Comparison of ENCODE assay signal across 14 cellular contexts in genomic region chr22:25066861-25067435, GRCh38.
DNase-seq lines count a peak whose midpoint lies in the region; ATAC-seq and TF ChIP-seq lines count a peak whose summit lies in the region.
"Had no signal": no experiment of that assay in that cellular context is flagged by ENCODE, and none has a peak within 500 bp of the region (broad histone marks: within the 10 kb centered on the region; RNA-seq: fewer than 3 reads in every experiment).

No MANE protein-coding gene starts in this region.

- WGBS in gastroesophageal sphincter (ENCODE audit: low coverage in 1 of 2), 2 donors = 91 to 96% methylated on average over 4 to 9 of the region's 15 CpGs

- intact Hi-C loops in activated CD4-positive, alpha-beta T cell treated with anti-CD3 and anti-CD28 coated beads, Interleukin-2, amount 10 ng/mL, durations not matched to agents 24 days and 14 days (cut with micrococcal nuclease) = no loop called here
- intact Hi-C loops in activated T-helper 1 cell treated with anti-CD3 and anti-CD28 coated beads, Interleukin-12 subunit alpha, Interleukin-12 subunit beta, Interleukin-2, Interleukin-4 antibody, amounts not matched to agents 30 ng/mL and 10 ng/mL and 1 ng/mL, durations not matched to agents 14 hours and 24 hours and 36 hours (cut with micrococcal nuclease) = no loop called here

- H3K27ac Mint-ChIP-seq in activated CD4-positive, alpha-beta T cell treated with anti-CD3 and anti-CD28 coated beads, Interleukin-2, amount 10 ng/mL, durations not matched to agents 24 days and 14 days = peak overlapping the region; percentile 97
- peak overlapping the region; percentile 99 for H3K27ac Mint-ChIP-seq in activated T-helper 1 cell treated with anti-CD3 and anti-CD28 coated beads, Interleukin-12 subunit alpha, Interleukin-12 subunit beta, Interleukin-2, Interleukin-4 antibody, amounts not matched to agents 30 ng/mL and 10 ng/mL and 1 ng/mL, durations not matched to agents 14 hours and 24 hours and 36 hours
- H3K27ac Mint-ChIP-seq in stimulated activated effector memory CD8-positive, alpha-beta T cell treated with anti-CD3 and anti-CD28 coated beads, Interleukin-12 subunit alpha, Interleukin-12 subunit beta, amount 100 ng/mL, for 72 hours = peak overlapping the region; percentile 99

- no peak for TF ChIP-seq CTCF in gastroesophageal sphincter (IDR thresholded peaks at IDR 0.05)

- ATAC-seq in gastroesophageal sphincter = no peak
- no peak for ATAC-seq in stimulated activated effector memory CD8-positive, alpha-beta T cell treated with anti-CD3 and anti-CD28 coated beads, Interleukin-12 subunit alpha, Interleukin-12 subunit beta, amount 100 ng/mL, for 72 hours

- H3K4me1 ChIP-seq in gastroesophageal sphincter = peaks cover 0 to 57% (median 0%) of the 10 kb centered on the region in 3 donors
- H3K4me1 ChIP-seq: pancreas had no signal

- H3K36me3 Mint-ChIP-seq in activated CD4-positive, alpha-beta T cell treated with anti-CD3 and anti-CD28 coated beads, Interleukin-2, amount 10 ng/mL, durations not matched to agents 24 days and 14 days (ENCODE audit: low read depth) = no peaks in the 10 kb centered on the region
- H3K36me3 Mint-ChIP-seq in activated T-helper 1 cell treated with anti-CD3 and anti-CD28 coated beads, Interleukin-12 subunit alpha, Interleukin-12 subunit beta, Interleukin-2, Interleukin-4 antibody, amounts not matched to agents 30 ng/mL and 10 ng/mL and 1 ng/mL, durations not matched to agents 14 hours and 24 hours and 36 hours (ENCODE audit: low read depth) = peaks cover 2% of the 10 kb centered on the region
- H3K36me3 Mint-ChIP-seq in stimulated activated effector memory CD8-positive, alpha-beta T cell treated with anti-CD3 and anti-CD28 coated beads, Interleukin-12 subunit alpha, Interleukin-12 subunit beta, amount 100 ng/mL, for 72 hours = peaks cover 6% of the 10 kb centered on the region

- TF ChIP-seq POLR2A in gastroesophageal sphincter (IDR thresholded peaks at IDR 0.05) = no peak

- peak overlapping the region; percentile 95 for H3K4me3 Mint-ChIP-seq in activated CD4-positive, alpha-beta T cell treated with anti-CD3 and anti-CD28 coated beads, Interleukin-2, amount 10 ng/mL, durations not matched to agents 24 days and 14 days
- peak overlapping the region; percentile 25 for H3K4me3 Mint-ChIP-seq in activated T-helper 1 cell treated with anti-CD3 and anti-CD28 coated beads, Interleukin-12 subunit alpha, Interleukin-12 subunit beta, Interleukin-2, Interleukin-4 antibody, amounts not matched to agents 30 ng/mL and 10 ng/mL and 1 ng/mL, durations not matched to agents 14 hours and 24 hours and 36 hours
- peak overlapping the region; percentile 85 for H3K4me3 Mint-ChIP-seq in stimulated activated effector memory CD8-positive, alpha-beta T cell treated with anti-CD3 and anti-CD28 coated beads, Interleukin-12 subunit alpha, Interleukin-12 subunit beta, amount 100 ng/mL, for 72 hours

- no peaks in the 10 kb centered on the region for H3K9me3 ChIP-seq in gastroesophageal sphincter
- H3K9me3 ChIP-seq: pancreas had no signal

- no peaks in the 10 kb centered on the region for H3K27me3 ChIP-seq in gastroesophageal sphincter
- H3K27me3 ChIP-seq: pancreas had no signal

- no peak overlapping the region for H3K4me3 ChIP-seq in gastroesophageal sphincter
- H3K4me3 ChIP-seq: pancreas had no signal

- no peaks in the 10 kb centered on the region for H3K36me3 ChIP-seq in gastroesophageal sphincter
- H3K36me3 ChIP-seq: pancreas had no signal

- TF ChIP-seq EP300 in gastroesophageal sphincter (IDR thresholded peaks at IDR 0.05) = no peak

- no peaks in the 10 kb centered on the region for H3K27me3 Mint-ChIP-seq in activated CD4-positive, alpha-beta T cell treated with anti-CD3 and anti-CD28 coated beads, Interleukin-2, amount 10 ng/mL, durations not matched to agents 24 days and 14 days
- H3K27me3 Mint-ChIP-seq in activated T-helper 1 cell treated with anti-CD3 and anti-CD28 coated beads, Interleukin-12 subunit alpha, Interleukin-12 subunit beta, Interleukin-2, Interleukin-4 antibody, amounts not matched to agents 30 ng/mL and 10 ng/mL and 1 ng/mL, durations not matched to agents 14 hours and 24 hours and 36 hours (ENCODE audit: insufficient read depth) = no peaks in the 10 kb centered on the region

- peak overlapping the region in 3 of 4 donors; percentile 50 to 76 (median 53) for H3K27ac ChIP-seq in gastroesophageal sphincter
- H3K27ac ChIP-seq: pancreas had no signal

- no peak for DNase-seq in activated CD4-positive, alpha-beta T cell treated with anti-CD3 and anti-CD28 coated beads, Interleukin-2, amount 10 ng/mL, durations not matched to agents 24 days and 14 days
- DNase-seq in activated CD4-positive, alpha-beta T cell treated with anti-CD3 and anti-CD28 coated beads, Interleukin-2, amount 50 U/mL, for 48 hours = no peak
- DNase-seq in activated T-helper 1 cell treated with anti-CD3 and anti-CD28 coated beads, Interleukin-12 subunit alpha, Interleukin-12 subunit beta, Interleukin-2, Interleukin-4 antibody, amounts not matched to agents 30 ng/mL and 10 ng/mL and 1 ng/mL, durations not matched to agents 14 hours and 24 hours and 36 hours (ENCODE audit: low spot score) = no peak
- no peak for DNase-seq in stimulated activated effector memory CD8-positive, alpha-beta T cell treated with anti-CD3 and anti-CD28 coated beads, Interleukin-12 subunit alpha, Interleukin-12 subunit beta, amount 100 ng/mL, for 72 hours (ENCODE audit: low spot score in 2 of 2)
- DNase-seq in A172 (ENCODE audit: low spot score) = no peak
- no peak for DNase-seq in activated CD4-positive, CD25-positive, alpha-beta regulatory T cell (lab: John Stamatoyannopoulos, UW)
- no peak for DNase-seq in NCI-H748 (lab: John Stamatoyannopoulos, UW; ENCODE audit: unreplicated experiment)
- DNase-seq: activated effector memory CD4-positive, alpha-beta T cell treated with anti-CD3 and anti-CD28 coated beads, Interleukin-2, amount 50 U/mL, for 16 hours; NCI-H1930; NCI-H510A; pancreas; SHP77; small intestine had no signal

- no peaks in the 10 kb centered on the region for H3K9me3 Mint-ChIP-seq in activated CD4-positive, alpha-beta T cell treated with anti-CD3 and anti-CD28 coated beads, Interleukin-2, amount 10 ng/mL, durations not matched to agents 24 days and 14 days
- H3K9me3 Mint-ChIP-seq in activated T-helper 1 cell treated with anti-CD3 and anti-CD28 coated beads, Interleukin-12 subunit alpha, Interleukin-12 subunit beta, Interleukin-2, Interleukin-4 antibody, amounts not matched to agents 30 ng/mL and 10 ng/mL and 1 ng/mL, durations not matched to agents 14 hours and 24 hours and 36 hours = no peaks in the 10 kb centered on the region
- H3K9me3 Mint-ChIP-seq in stimulated activated effector memory CD8-positive, alpha-beta T cell treated with anti-CD3 and anti-CD28 coated beads, Interleukin-12 subunit alpha, Interleukin-12 subunit beta, amount 100 ng/mL, for 72 hours = no peaks in the 10 kb centered on the region

- peaks cover 73% of the 10 kb centered on the region for H3K4me1 Mint-ChIP-seq in activated CD4-positive, alpha-beta T cell treated with anti-CD3 and anti-CD28 coated beads, Interleukin-2, amount 10 ng/mL, durations not matched to agents 24 days and 14 days
- H3K4me1 Mint-ChIP-seq in activated T-helper 1 cell treated with anti-CD3 and anti-CD28 coated beads, Interleukin-12 subunit alpha, Interleukin-12 subunit beta, Interleukin-2, Interleukin-4 antibody, amounts not matched to agents 30 ng/mL and 10 ng/mL and 1 ng/mL, durations not matched to agents 14 hours and 24 hours and 36 hours (ENCODE audit: low read depth) = peaks cover 81% of the 10 kb centered on the region
- H3K4me1 Mint-ChIP-seq in stimulated activated effector memory CD8-positive, alpha-beta T cell treated with anti-CD3 and anti-CD28 coated beads, Interleukin-12 subunit alpha, Interleukin-12 subunit beta, amount 100 ng/mL, for 72 hours = peaks cover 74% of the 10 kb centered on the region

Comparison
In these comparisons a context has a peak if more than half of its experiments do, and no peak if none do; other contexts are left out.
1. H3K4me3 Mint-ChIP-seq: peak in every context shown above with its lines; median percentile 95 in activated CD4-positive, alpha-beta T cell treated with anti-CD3 and anti-CD28 coated beads, Interleukin-2, amount 10 ng/mL, durations not matched to agents 24 days and 14 days; 85 in stimulated activated effector memory CD8-positive, alpha-beta T cell treated with anti-CD3 and anti-CD28 coated beads, Interleukin-12 subunit alpha, Interleukin-12 subunit beta, amount 100 ng/mL, for 72 hours; 25 in activated T-helper 1 cell treated with anti-CD3 and anti-CD28 coated beads, Interleukin-12 subunit alpha, Interleukin-12 subunit beta, Interleukin-2, Interleukin-4 antibody, amounts not matched to agents 30 ng/mL and 10 ng/mL and 1 ng/mL, durations not matched to agents 14 hours and 24 hours and 36 hours.